In genomic region chr6:21680611-21681010, GRCh38 we compare ENCODE assay signal across 15 cellular contexts.
DNase-seq lines count a peak whose midpoint lies in the region; ATAC-seq and TF ChIP-seq lines count a peak whose summit lies in the region.
"Had no signal": no experiment of that assay in that cellular context is flagged by ENCODE, and none has a peak within 500 bp of the region (broad histone marks: within the 10 kb centered on the region; RNA-seq: fewer than 3 reads in every experiment).

No MANE protein-coding gene starts in this region.

- H3K9me3 Mint-ChIP-seq in H9 (peaks cover 0 to 5% of the 10 kb centered on the region in 2 experiments; a peak in 1 of 5 replicates), endodermal cell (no peaks in the 10 kb centered on the region)

- H3K18ac ChIP-seq in H9 (ENCODE audit: insufficient read length, low read depth, low read length) (no peak overlapping the region), trophoblast cell (ENCODE audit: low read length) (no peak overlapping the region)

- no peak overlapping the region for H3T11ph ChIP-seq in H9 (ENCODE audit: low read length)

- H4K20me1 ChIP-seq in H9 (ENCODE audit: control insufficient read depth, insufficient read depth, insufficient read length) = no peaks in the 10 kb centered on the region

- no peak overlapping the region for H3K56ac ChIP-seq in H9 (ENCODE audit: insufficient read length, low read depth, low read length)

- no peak overlapping the region for H2BK120ac ChIP-seq in H9 (ENCODE audit: low read depth, low read length, poor library complexity, severe bottlenecking)
- H2BK120ac ChIP-seq in trophoblast cell (ENCODE audit: insufficient read depth, low read length, poor library complexity) = no peak overlapping the region

- no peak overlapping the region for H4K5ac ChIP-seq in H9 (ENCODE audit: insufficient read length, low read depth, low read length)

- DNase-seq in H9 (no peak), SJSA1 (ENCODE audit: low read depth in 1 of 2, low spot score in 2 of 2) (no peak), endodermal cell (no peak), trophoblast cell (peak; percentile 59 to 82), left lung (no peak), germinal center (ENCODE audit: low spot score) (no peak)
- no peak for DNase-seq in activated CD8-positive, alpha-beta memory T cell treated with anti-CD3 and anti-CD28 coated beads, Interleukin-2, amount 50 U/mL, for 4 hours
- DNase-seq: C1 segment of cervical spinal cord; CD4-positive, alpha-beta memory T cell; DMS79 had no signal

- H3K4me3 Mint-ChIP-seq in H9 (peak overlapping the region in 1 of 2 experiments; percentile 32; a peak in 1 of 5 replicates), endodermal cell (no peak overlapping the region)
- H3K4me3 Mint-ChIP-seq: B cell; CD4-positive, alpha-beta memory T cell had no signal

- H2AK5ac ChIP-seq in H9 (ENCODE audit: insufficient read length, low read length) (no peak overlapping the region), trophoblast cell (ENCODE audit: low read length) (no peak overlapping the region)

- no peak overlapping the region for H3K14ac ChIP-seq in H9 (ENCODE audit: insufficient read depth, low read length)
- H3K14ac ChIP-seq in trophoblast cell (ENCODE audit: low read length) = no peak overlapping the region

- intact Hi-C loops in left lung (cut with DNase I) = no loop called here

- H3K4me1 Mint-ChIP-seq in H9 (peaks cover 17 to 21% of the 10 kb centered on the region in 2 experiments), endodermal cell (peaks cover 8% of the 10 kb centered on the region)
- H3K4me1 Mint-ChIP-seq: B cell; CD4-positive, alpha-beta memory T cell had no signal

- H3K4me2 ChIP-seq in H9 (ENCODE audit: insufficient read depth, insufficient read length, low read length) = no peak overlapping the region
- no peak overlapping the region for H3K4me2 ChIP-seq in trophoblast cell (ENCODE audit: low read length)

- H3K23me2 ChIP-seq in H9 (ENCODE audit: insufficient read length, low read depth, low read length, poor library complexity, severe bottlenecking) = no peaks in the 10 kb centered on the region

- H3K9me3 ChIP-seq in H9 (ENCODE audit: control insufficient read depth, low read depth, low read length) (no peaks in the 10 kb centered on the region), SJSA1 (replicated peaks) (0 out of 2 replicates have a peak, but pooled peaks cover 3% of the 10 kb centered on the region), endodermal cell (ENCODE audit: control insufficient read depth, low read length) (peaks cover 16% of the 10 kb centered on the region), trophoblast cell (ENCODE audit: insufficient read depth, low read depth, low read length) (no peaks in the 10 kb centered on the region), left lung (no peaks in the 10 kb centered on the region)
- H3K9me3 ChIP-seq: HAP-1 had no signal

- H3K4me3 ChIP-seq in SJSA1 = no peak overlapping the region
- no peak overlapping the region for H3K4me3 ChIP-seq in endodermal cell (ENCODE audit: low read length)
- no peak overlapping the region for H3K4me3 ChIP-seq in trophoblast cell (ENCODE audit: low read depth, low read length)
- H3K4me3 ChIP-seq in left lung = no peak overlapping the region
- H3K4me3 ChIP-seq: GM12878, HAP-1 had no signal

- TF ChIP-seq CTCF in H9 (conservative IDR thresholded peaks at IDR 0.05) (no peak), endodermal cell (conservative IDR thresholded peaks at IDR 0.05) (no peak), left lung (IDR thresholded peaks at IDR 0.05) (no peak)

- H3K4me1 ChIP-seq in H9 (ENCODE audit: insufficient read depth, low read length) (peaks cover 1% of the 10 kb centered on the region; the same call in 1 of the 2 replicates), SJSA1 (replicated peaks) (peaks cover 18% of the 10 kb centered on the region), endodermal cell (ENCODE audit: control insufficient read depth, insufficient read depth, low read length) (no peaks in the 10 kb centered on the region), trophoblast cell (ENCODE audit: control insufficient read depth in 1 of 2, insufficient read depth in 2 of 2, low read length in 2 of 2) (peaks cover 8 to 10% of the 10 kb centered on the region in 2 experiments), left lung (no peaks in the 10 kb centered on the region)

- WGBS in H9 (ENCODE audit: extremely low coverage, insufficient read length, low lambda C conversion rate) = no CpG with 5 or more reads among the region's 4 CpGs
- WGBS in endodermal cell (ENCODE audit: insufficient coverage in 1 of 2, insufficient read length in 1 of 2), 2 experiments = 97 to 100% methylated on average over 3 to 4 of the region's 4 CpGs
- WGBS in trophoblast cell (ENCODE audit: extremely low coverage, insufficient coverage, insufficient read length) = no CpG with 5 or more reads among the region's 4 CpGs

- H2BK20ac ChIP-seq in H9 (ENCODE audit: low read depth, low read length, poor library complexity, severe bottlenecking) = no peak overlapping the region

- H3K36me3 Mint-ChIP-seq in H9 (ENCODE audit: insufficient read depth in 1 of 3, low read depth in 3 of 3) = peaks cover 50 to 70% (median 62%) of the 10 kb centered on the region in 3 experiments
- peaks cover 70% of the 10 kb centered on the region for H3K36me3 Mint-ChIP-seq in endodermal cell (ENCODE audit: low read depth)
- H3K36me3 Mint-ChIP-seq: CD4-positive, alpha-beta memory T cell had no signal

- H3K36me3 ChIP-seq in SJSA1 = no peaks in the 10 kb centered on the region
- peaks cover 87% of the 10 kb centered on the region for H3K36me3 ChIP-seq in endodermal cell (ENCODE audit: control insufficient read depth, insufficient read depth, low read length)
- H3K36me3 ChIP-seq in trophoblast cell (ENCODE audit: control insufficient read depth in 1 of 2, insufficient read depth in 2 of 2, low read length in 2 of 2) = peaks cover 4 to 5% of the 10 kb centered on the region in 2 experiments
- H3K36me3 ChIP-seq in left lung = no peaks in the 10 kb centered on the region
- H3K36me3 ChIP-seq: HAP-1 had no signal

- H3K9ac ChIP-seq in H9 (ENCODE audit: extremely low read depth, insufficient read length, low read length) (no peak overlapping the region), endodermal cell (ENCODE audit: extremely low read depth, low read length, poor library complexity, severe bottlenecking) (no peak overlapping the region), trophoblast cell (ENCODE audit: low read length) (no peak overlapping the region)

- no peak overlapping the region for H2AFZ ChIP-seq in H9 (ENCODE audit: low read length)
- no peak overlapping the region for H2AFZ ChIP-seq in trophoblast cell (ENCODE audit: insufficient read depth, low read length, poor library complexity)

- H4K91ac ChIP-seq in H9 (ENCODE audit: insufficient read length, low read depth, low read length) (no peak overlapping the region), trophoblast cell (ENCODE audit: low read depth, low read length) (peak overlapping the region; percentile 56)

- H3K27ac ChIP-seq in H9 (ENCODE audit: insufficient read length, low read depth, low read length) (no peak overlapping the region), SJSA1 (peak overlapping the region; percentile 96), endodermal cell (ENCODE audit: low read depth, low read length) (no peak overlapping the region), trophoblast cell (ENCODE audit: low read depth, low read length) (no peak overlapping the region), left lung (no peak overlapping the region)

- ATAC-seq in left lung (no peak), HG02970 (IDR thresholded peaks at IDR 0.05; ENCODE audit: low FRiP score, unreplicated experiment) (no peak)
- ATAC-seq: GM12878, HepG2 had no signal

- no peaks in the 10 kb centered on the region for H3K27me3 Mint-ChIP-seq in H9 (ENCODE audit: low read depth)
- no peaks in the 10 kb centered on the region for H3K27me3 Mint-ChIP-seq in endodermal cell (ENCODE audit: insufficient read depth)
- H3K27me3 Mint-ChIP-seq: B cell had no signal

- H3K23ac ChIP-seq in H9 (ENCODE audit: insufficient read length, low read depth, low read length) = no peak overlapping the region
- no peak overlapping the region for H3K23ac ChIP-seq in trophoblast cell (ENCODE audit: low read length)

- H2BK5ac ChIP-seq in H9 (ENCODE audit: insufficient read length, low read length) = no peak overlapping the region
- H2BK5ac ChIP-seq in trophoblast cell (ENCODE audit: low read depth, low read length, poor library complexity) = no peak overlapping the region

- no peaks in the 10 kb centered on the region for H3K27me3 ChIP-seq in H9 (ENCODE audit: insufficient read depth, low read length)
- H3K27me3 ChIP-seq in SJSA1 (replicated peaks) = no peaks in the 10 kb centered on the region
- no peaks in the 10 kb centered on the region for H3K27me3 ChIP-seq in endodermal cell (ENCODE audit: control insufficient read depth, insufficient read depth, low read length, poor library complexity, severe bottlenecking)
- no peaks in the 10 kb centered on the region for H3K27me3 ChIP-seq in trophoblast cell (ENCODE audit: insufficient read depth, low read length)
- H3K27me3 ChIP-seq in left lung = no peaks in the 10 kb centered on the region

- H4K8ac ChIP-seq in H9 (replicated peaks; ENCODE audit: insufficient read length, low read depth, low read length) (no peak overlapping the region), trophoblast cell (ENCODE audit: low read depth, low read length) (no peak overlapping the region)

- H2BK15ac ChIP-seq in H9 (ENCODE audit: low read depth, low read length) = no peak overlapping the region

- H3K79me2 ChIP-seq in H9 (ENCODE audit: insufficient read depth, low read length) = peaks cover 59% of the 10 kb centered on the region; the same call in 1 of the 2 replicates
- H3K79me2 ChIP-seq in trophoblast cell (ENCODE audit: control insufficient read depth, insufficient read depth, low read length, poor library complexity) = no peaks in the 10 kb centered on the region

- H3K27ac Mint-ChIP-seq in H9 (peak overlapping the region; percentile 34 to 81 (median 72); a peak in 4 of 7 replicates), endodermal cell (peak overlapping the region; percentile 58)
- H3K27ac Mint-ChIP-seq: B cell; CD4-positive, alpha-beta memory T cell had no signal

- no peak overlapping the region for H4K12ac ChIP-seq in trophoblast cell (ENCODE audit: low read depth, low read length)

- H3K4ac ChIP-seq in H9 (ENCODE audit: low read depth, low read length) = no peak overlapping the region
- H3K4ac ChIP-seq in trophoblast cell (ENCODE audit: low read depth, low read length) = peak overlapping the region; percentile 77

- peaks cover 10% of the 10 kb centered on the region for H3K79me1 ChIP-seq in H9 (ENCODE audit: insufficient read depth, low read depth, low read length, poor library complexity, severe bottlenecking)
- peaks cover 5% of the 10 kb centered on the region for H3K79me1 ChIP-seq in trophoblast cell (ENCODE audit: low read length)

- no peak overlapping the region for H2BK12ac ChIP-seq in H9 (ENCODE audit: insufficient read length, low read depth, low read length)
- peak overlapping the region; percentile 59 for H2BK12ac ChIP-seq in trophoblast cell (ENCODE audit: low read length)

Comparison
In these comparisons a context has a peak if more than half of its experiments do, and no peak if none do; other contexts are left out.
1. DNase-seq: peak in trophoblast cell (2 of 2); none in H9 (single experiment), SJSA1 (0 of 2), endodermal cell (single experiment), left lung (0 of 2), germinal center (single experiment) and activated CD8-positive, alpha-beta memory T cell treated with anti-CD3 and anti-CD28 coated beads, Interleukin-2, amount 50 U/mL, for 4 hours (single experiment).